Comparison of ENCODE assay signal across 8 cellular contexts in the genomic region with DNA sequence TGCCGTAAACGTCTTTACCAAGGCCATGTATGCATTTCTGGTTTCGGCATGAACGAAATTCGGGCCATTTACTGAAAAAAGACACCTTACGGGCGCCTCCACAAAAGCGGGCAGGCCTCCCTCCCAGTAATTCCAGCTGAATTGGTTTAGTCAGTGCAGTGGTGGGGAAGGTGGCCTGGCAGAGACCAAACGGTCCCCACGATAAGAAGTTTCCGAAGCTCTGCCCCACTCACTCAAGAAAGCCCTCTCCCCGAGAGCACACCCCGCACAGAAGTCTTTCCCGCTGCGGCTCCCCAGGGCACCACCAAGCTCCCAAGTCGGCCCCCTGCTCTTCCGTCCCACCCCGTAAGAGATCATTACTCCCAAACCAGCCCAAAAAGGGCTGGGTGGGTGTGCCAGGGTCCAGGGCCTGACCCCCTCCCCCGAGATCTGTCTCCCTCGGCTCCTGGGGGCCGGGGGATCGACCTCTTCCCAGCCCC.
DNase-seq lines count a peak whose midpoint lies in the region; ATAC-seq and TF ChIP-seq lines count a peak whose summit lies in the region.

No MANE protein-coding gene starts in this region.

- peak overlapping the region; percentile 85 for H3K27ac Mint-ChIP-seq in HFFc6
- peak overlapping the region; percentile 94 for H3K27ac Mint-ChIP-seq in T-helper 17 cell
- peak overlapping the region; percentile 96 for H3K27ac Mint-ChIP-seq in endothelial cell (ENCODE audit: unreplicated experiment)
- H3K27ac Mint-ChIP-seq in naive thymus-derived CD4-positive, alpha-beta T cell = peak overlapping the region; percentile 48 to 94 (median 89)

- H3K27me3 Mint-ChIP-seq in HFFc6 (ENCODE audit: insufficient read depth) (no peaks in the 10 kb centered on the region), T-helper 17 cell (no peaks in the 10 kb centered on the region), endothelial cell (ENCODE audit: unreplicated experiment) (peaks cover 17% of the 10 kb centered on the region)
- H3K27me3 Mint-ChIP-seq in naive thymus-derived CD4-positive, alpha-beta T cell = no peaks in the 10 kb centered on the region

- POLR2A ChIA-PET in naive thymus-derived CD4-positive, alpha-beta T cell (lab: Charles Lee) = interaction anchor here (0.6 to 5.3 kb wide), 14 partner anchors 9 to 86 kb away, joined by 3 to 62 read pairs (median 6); a partner anchor contains a TSS

- peaks cover 28 to 34% of the 10 kb centered on the region in 2 donors for H3K4me1 ChIP-seq in naive thymus-derived CD4-positive, alpha-beta T cell (ENCODE audit: control insufficient read depth in 2 of 2, insufficient read depth in 2 of 2, low read length in 2 of 2)

- no peaks in the 10 kb centered on the region for H3K9me3 Mint-ChIP-seq in HFFc6
- H3K9me3 Mint-ChIP-seq in endothelial cell (ENCODE audit: unreplicated experiment) = no peaks in the 10 kb centered on the region
- no peaks in the 10 kb centered on the region for H3K9me3 Mint-ChIP-seq in naive thymus-derived CD4-positive, alpha-beta T cell

- CTCF ChIA-PET in naive thymus-derived CD4-positive, alpha-beta T cell (lab: Charles Lee) = interaction anchor here (1.2 to 1.7 kb wide), 4 partner anchors 28 to 84 kb away, joined by 3 to 5 read pairs (median 3); no protein-coding TSS in a partner anchor

- no peak for TF ChIP-seq CTCF in HFFc6 (IDR thresholded peaks at IDR 0.05)
- TF ChIP-seq CTCF in endothelial cell (IDR thresholded peaks at IDR 0.05; ENCODE audit: unreplicated experiment) = no peak

- H3K27ac ChIP-seq in naive thymus-derived CD4-positive, alpha-beta T cell (ENCODE audit: low read depth, low read length) = peak overlapping the region; percentile 87

- H3K36me3 ChIP-seq in naive thymus-derived CD4-positive, alpha-beta T cell (ENCODE audit: control insufficient read depth in 2 of 3, insufficient read depth in 3 of 3, low read length in 3 of 3) = peaks cover 0 to 5% (median 0%) of the 10 kb centered on the region in 3 experiments

- H3K4me3 Mint-ChIP-seq in HFFc6 (peak overlapping the region; percentile 86), T-helper 17 cell (peak overlapping the region; percentile 96), endothelial cell (ENCODE audit: unreplicated experiment) (peak overlapping the region; percentile 99)
- peak overlapping the region; percentile 74 to 97 (median 88) for H3K4me3 Mint-ChIP-seq in naive thymus-derived CD4-positive, alpha-beta T cell

- DNase-seq in EL = peak; percentile 44
- DNase-seq in HFFc6 = no peak
- peak in 1 of 3 donors; percentile 10 for DNase-seq in T-helper 17 cell
- DNase-seq in endothelial cell (ENCODE audit: low spot score) = peak; percentile 18
- peak in 4 of 9 donors; percentile 20 to 35 (median 24) for DNase-seq in naive thymus-derived CD4-positive, alpha-beta T cell
- no peak for DNase-seq in DMS153 (lab: John Stamatoyannopoulos, UW)
- DNase-seq in KG1 (lab: John Stamatoyannopoulos, UW) = no peak

- H3K4me1 Mint-ChIP-seq in HFFc6 (ENCODE audit: low read depth) (peaks cover 36% of the 10 kb centered on the region), T-helper 17 cell (peaks cover 42% of the 10 kb centered on the region), endothelial cell (ENCODE audit: unreplicated experiment) (peaks cover 44% of the 10 kb centered on the region)
- H3K4me1 Mint-ChIP-seq in naive thymus-derived CD4-positive, alpha-beta T cell = peaks cover 34 to 75% (median 64%) of the 10 kb centered on the region in 7 donors

- H3K36me3 Mint-ChIP-seq in HFFc6 (ENCODE audit: low read depth) (no peaks in the 10 kb centered on the region), T-helper 17 cell (ENCODE audit: low read depth) (no peaks in the 10 kb centered on the region), endothelial cell (ENCODE audit: low read depth, unreplicated experiment) (peaks cover 10% of the 10 kb centered on the region)
- H3K36me3 Mint-ChIP-seq in naive thymus-derived CD4-positive, alpha-beta T cell = peaks cover 0 to 10% (median 0%) of the 10 kb centered on the region in 5 donors

- H3K9me3 ChIP-seq in T-helper 17 cell (ENCODE audit: control insufficient read depth, low read length, poor library complexity, severe bottlenecking) = no peaks in the 10 kb centered on the region
- no peaks in the 10 kb centered on the region for H3K9me3 ChIP-seq in naive thymus-derived CD4-positive, alpha-beta T cell (ENCODE audit: control insufficient read depth in 2 of 3, low read length in 3 of 3)

- intact Hi-C loops in naive thymus-derived CD4-positive, alpha-beta T cell (cut with micrococcal nuclease) = loop anchor here (2.0 to 5.0 kb wide), 5 partner anchors 229 to 634 kb away; a partner anchor contains a TSS

- peak overlapping the region; percentile 74 for H3K4me3 ChIP-seq in naive thymus-derived CD4-positive, alpha-beta T cell (ENCODE audit: low read length)

- ATAC-seq in T-helper 17 cell = no peak
- ATAC-seq in naive thymus-derived CD4-positive, alpha-beta T cell = no peak
- ATAC-seq in HG02938 (IDR thresholded peaks at IDR 0.05; ENCODE audit: unreplicated experiment) = no peak

- no peaks in the 10 kb centered on the region for H3K27me3 ChIP-seq in naive thymus-derived CD4-positive, alpha-beta T cell (ENCODE audit: control insufficient read depth in 2 of 2, insufficient read depth in 2 of 2, low read length in 2 of 2)

Comparison
In these comparisons a context has a peak if more than half of its experiments do, and no peak if none do; other contexts are left out.
1. DNase-seq: peak in EL (single experiment) and endothelial cell (single experiment); none in HFFc6 (single experiment), DMS153 (single experiment) and KG1 (single experiment).
2. Peak in every context shown above with its lines, with median percentiles within 50 percentile points of each other: H3K27ac Mint-ChIP-seq and H3K4me3 Mint-ChIP-seq.